1 cellular context compared by ENCODE assay signal in genomic region chr1:110407260-110408210, GRCh38.
TF ChIP-seq lines count a peak whose summit lies in the region.

TSS of gene LAMTOR5 (minus strand) at chr1:110407694. CDS start at chr1:110407620, 74 bp downstream.

TF ChIP-seq in K562, 482 proteins besides CTCF, POLR2A, EP300 and RAD21 (continued from another document and continues in another):
- TF ChIP-seq MGA (IDR thresholded peaks at IDR 0.05): peak; percentile 87
- no peak for TF ChIP-seq ATF2 (CRISPR knock-in tag; IDR thresholded peaks at IDR 0.05)
- TF ChIP-seq RFX7 (CRISPR knock-in tag; IDR thresholded peaks at IDR 0.05): no peak
- no peak for TF ChIP-seq ZNF785 (CRISPR knock-in tag; IDR thresholded peaks at IDR 0.05)
- TF ChIP-seq KDM2B (CRISPR knock-in tag; IDR thresholded peaks at IDR 0.05): 0 out of 2 replicates have a peak, but pooled peaks have one; percentile 6
- TF ChIP-seq ZFP36 (IDR thresholded peaks at IDR 0.05; ENCODE audit: low read depth, low read length, partially characterized antibody): peak; percentile 20
- no peak; the same call in 1 of the 2 replicates for TF ChIP-seq DPF2 (IDR thresholded peaks at IDR 0.05)
- 0 out of 2 replicates have a peak, but pooled peaks have one; percentile 18 for TF ChIP-seq SMARCC2 (IDR thresholded peaks at IDR 0.05; ENCODE audit: low read depth)
- no peak for TF ChIP-seq RERE (CRISPR knock-in tag; IDR thresholded peaks at IDR 0.05; ENCODE audit: borderline replicate concordance)
- TF ChIP-seq CEBPB (tag; IDR thresholded peaks at IDR 0.05): no peak
- 0 out of 2 replicates have a peak, but pooled peaks have one; percentile 37 for TF ChIP-seq NR4A1 (CRISPR knock-in tag; IDR thresholded peaks at IDR 0.05)
- TF ChIP-seq NR4A1 (tag; IDR thresholded peaks at IDR 0.05): 0 out of 2 replicates have a peak, but pooled peaks have one; percentile 19
- TF ChIP-seq ZNF707 (CRISPR knock-in tag; conservative IDR thresholded peaks at IDR 0.05): no peak
- TF ChIP-seq SIX5 (IDR thresholded peaks at IDR 0.05; ENCODE audit: borderline replicate concordance in 1 of 2, insufficient read depth in 1 of 2, low read depth in 1 of 2, low read length in 2 of 2): peak; percentile 47 to 49; a peak in 3 of 4 replicates
- peak; percentile 96 for TF ChIP-seq XRCC5 (IDR thresholded peaks at IDR 0.05; ENCODE audit: low read depth, low read length)
- TF ChIP-seq NR1H2 (CRISPR knock-in tag; IDR thresholded peaks at IDR 0.05): no peak
- peak; percentile 56 for TF ChIP-seq PRDM10 (IDR thresholded peaks at IDR 0.05; ENCODE audit: partially characterized antibody)
- TF ChIP-seq CBX3 (IDR thresholded peaks at IDR 0.05; ENCODE audit: borderline replicate concordance in 1 of 2, low read length in 2 of 2): peak in 1 of 2 experiments; percentile 71; a peak in 2 of 3 replicates
- 0 out of 2 replicates have a peak, but pooled peaks have one; percentile 61 for TF ChIP-seq ZNF175 (CRISPR knock-in tag; IDR thresholded peaks at IDR 0.05; ENCODE audit: low read depth)
- TF ChIP-seq ZNF507 (tag; conservative IDR thresholded peaks at IDR 0.05): no peak
- peak; percentile 98 for TF ChIP-seq NKRF (IDR thresholded peaks at IDR 0.05; ENCODE audit: borderline replicate concordance)
- TF ChIP-seq RBM22 (IDR thresholded peaks at IDR 0.05; ENCODE audit: low read depth, low read length, poor library complexity, severe bottlenecking): peak; percentile 64
- peak; percentile 96 for TF ChIP-seq TOE1 (IDR thresholded peaks at IDR 0.05; ENCODE audit: borderline replicate concordance)
- TF ChIP-seq TOE1 (CRISPR knock-in tag; IDR thresholded peaks at IDR 0.05; ENCODE audit: borderline replicate concordance, low read depth): peak; percentile 96
- TF ChIP-seq PHB (CRISPR knock-in tag; IDR thresholded peaks at IDR 0.05): no peak
- TF ChIP-seq IFI16 (CRISPR knock-in tag; IDR thresholded peaks at IDR 0.05): no peak
- TF ChIP-seq ZNF586 (CRISPR knock-in tag; conservative IDR thresholded peaks at IDR 0.05): no peak
- TF ChIP-seq CREB3L1 (IDR thresholded peaks at IDR 0.05; ENCODE audit: borderline replicate concordance, low read depth): peak; percentile 84
- TF ChIP-seq PYGO2 (tag; IDR thresholded peaks at IDR 0.05): no peak; the same call in 1 of the 2 replicates
